Comparison of ENCODE assay signal across 8 cellular contexts in genomic region chr2:64913357-64913869, GRCh38.
A peak's percentile ranks its signal among the peaks of the same experiment; 100 is the strongest.
DNase-seq lines count a peak whose midpoint lies in the region; ATAC-seq and TF ChIP-seq lines count a peak whose summit lies in the region.

No MANE protein-coding gene starts in this region.

- H3K27ac Mint-ChIP-seq in osteocyte (ENCODE audit: unreplicated experiment), result no peak overlapping the region

- H3K36me3 Mint-ChIP-seq in osteocyte (ENCODE audit: unreplicated experiment), result no peaks in the 10 kb centered on the region

- H3K4me1 Mint-ChIP-seq in osteocyte (ENCODE audit: unreplicated experiment), result peaks cover 6% of the 10 kb centered on the region

- ATAC-seq in GM18505 (IDR thresholded peaks at IDR 0.05; ENCODE audit: unreplicated experiment), result no peak
- no peak for ATAC-seq in HG02678 (IDR thresholded peaks at IDR 0.05; ENCODE audit: unreplicated experiment)

- TF ChIP-seq RAD21 in Ishikawa (IDR thresholded peaks at IDR 0.05; ENCODE audit: low read depth), result peak; percentile 76

- H3K27me3 Mint-ChIP-seq in osteocyte (ENCODE audit: unreplicated experiment), result no peaks in the 10 kb centered on the region

- TF ChIP-seq CTCF in VCaP (conservative IDR thresholded peaks at IDR 0.05), result peak; percentile 67
- TF ChIP-seq CTCF in osteocyte (IDR thresholded peaks at IDR 0.05), result peak; percentile 26

- TF ChIP-seq EP300 in Ishikawa (IDR thresholded peaks at IDR 0.05; ENCODE audit: borderline replicate concordance), result no peak

- TF ChIP-seq POLR2A in GM18505 (IDR thresholded peaks at IDR 0.05; ENCODE audit: borderline replicate concordance, extremely low read depth, insufficient read depth, insufficient read length), result no peak

- H3K27ac ChIP-seq in VCaP, result no peak overlapping the region

- H3K9me3 Mint-ChIP-seq in osteocyte (ENCODE audit: unreplicated experiment), result no peaks in the 10 kb centered on the region

- no peak overlapping the region for H3K4me3 Mint-ChIP-seq in osteocyte (ENCODE audit: unreplicated experiment)

- DNase-seq in NCI-H2196 (lab: John Stamatoyannopoulos, UW; ENCODE audit: unreplicated experiment) (peak; percentile 6), NCI-H2196 treated with DMSO at 0.1 percent for 48 hours (lab: John Stamatoyannopoulos, UW; ENCODE audit: unreplicated experiment) (no peak), osteocyte (ENCODE audit: extremely low spot score, unreplicated experiment) (no peak), NCI-H1436 treated with DMSO at 0.1 percent for 48 hours (lab: John Stamatoyannopoulos, UW) (no peak)

TF ChIP-seq in Ishikawa, 13 proteins besides CTCF, POLR2A, EP300 and RAD21:
- TF ChIP-seq, protein P1, sequence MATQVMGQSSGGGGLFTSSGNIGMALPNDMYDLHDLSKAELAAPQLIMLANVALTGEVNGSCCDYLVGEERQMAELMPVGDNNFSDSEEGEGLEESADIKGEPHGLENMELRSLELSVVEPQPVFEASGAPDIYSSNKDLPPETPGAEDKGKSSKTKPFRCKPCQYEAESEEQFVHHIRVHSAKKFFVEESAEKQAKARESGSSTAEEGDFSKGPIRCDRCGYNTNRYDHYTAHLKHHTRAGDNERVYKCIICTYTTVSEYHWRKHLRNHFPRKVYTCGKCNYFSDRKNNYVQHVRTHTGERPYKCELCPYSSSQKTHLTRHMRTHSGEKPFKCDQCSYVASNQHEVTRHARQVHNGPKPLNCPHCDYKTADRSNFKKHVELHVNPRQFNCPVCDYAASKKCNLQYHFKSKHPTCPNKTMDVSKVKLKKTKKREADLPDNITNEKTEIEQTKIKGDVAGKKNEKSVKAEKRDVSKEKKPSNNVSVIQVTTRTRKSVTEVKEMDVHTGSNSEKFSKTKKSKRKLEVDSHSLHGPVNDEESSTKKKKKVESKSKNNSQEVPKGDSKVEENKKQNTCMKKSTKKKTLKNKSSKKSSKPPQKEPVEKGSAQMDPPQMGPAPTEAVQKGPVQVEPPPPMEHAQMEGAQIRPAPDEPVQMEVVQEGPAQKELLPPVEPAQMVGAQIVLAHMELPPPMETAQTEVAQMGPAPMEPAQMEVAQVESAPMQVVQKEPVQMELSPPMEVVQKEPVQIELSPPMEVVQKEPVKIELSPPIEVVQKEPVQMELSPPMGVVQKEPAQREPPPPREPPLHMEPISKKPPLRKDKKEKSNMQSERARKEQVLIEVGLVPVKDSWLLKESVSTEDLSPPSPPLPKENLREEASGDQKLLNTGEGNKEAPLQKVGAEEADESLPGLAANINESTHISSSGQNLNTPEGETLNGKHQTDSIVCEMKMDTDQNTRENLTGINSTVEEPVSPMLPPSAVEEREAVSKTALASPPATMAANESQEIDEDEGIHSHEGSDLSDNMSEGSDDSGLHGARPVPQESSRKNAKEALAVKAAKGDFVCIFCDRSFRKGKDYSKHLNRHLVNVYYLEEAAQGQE (IDR thresholded peaks at IDR 0.05; ENCODE audit: low read depth), result no peak
- TF ChIP-seq FOXM1 (IDR thresholded peaks at IDR 0.05; ENCODE audit: borderline replicate concordance, low read depth) (no peak), NFIC (IDR thresholded peaks at IDR 0.05) (no peak), EGR1 (IDR thresholded peaks at IDR 0.05) (no peak), CEBPB (IDR thresholded peaks at IDR 0.05) (no peak), TAF1 (IDR thresholded peaks at IDR 0.05; ENCODE audit: low read depth) (no peak), TCF12 (IDR thresholded peaks at IDR 0.05; ENCODE audit: low read depth) (no peak), TEAD4 (IDR thresholded peaks at IDR 0.05) (no peak)
- TF ChIP-seq, protein P2, sequence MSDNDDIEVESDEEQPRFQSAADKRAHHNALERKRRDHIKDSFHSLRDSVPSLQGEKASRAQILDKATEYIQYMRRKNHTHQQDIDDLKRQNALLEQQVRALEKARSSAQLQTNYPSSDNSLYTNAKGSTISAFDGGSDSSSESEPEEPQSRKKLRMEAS (IDR thresholded peaks at IDR 0.05), result no peak
